In the genomic region with DNA sequence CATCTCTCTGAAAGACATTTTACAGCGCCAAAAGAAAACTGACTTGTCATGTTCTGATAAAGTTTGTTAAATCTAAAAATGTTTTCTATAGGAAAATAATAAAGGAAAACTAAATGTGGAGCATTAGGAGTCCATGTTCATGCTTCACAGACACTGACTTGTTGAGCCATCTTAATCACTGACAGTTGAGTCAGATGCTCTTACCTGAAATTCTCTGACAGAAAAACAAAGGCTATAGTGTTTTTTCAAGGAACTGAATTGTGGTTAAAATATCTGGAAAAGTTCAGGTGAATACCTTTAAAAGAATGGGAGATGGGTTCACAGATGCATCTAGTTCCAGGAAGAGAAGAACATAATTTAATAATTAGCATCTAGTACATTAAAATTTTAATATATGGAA, we compare ENCODE assay signal across 18 cellular contexts.
DNase-seq lines count a peak whose midpoint lies in the region; ATAC-seq, FAIRE-seq and TF ChIP-seq lines count a peak whose summit lies in the region.
"Had no signal": no experiment of that assay in that cellular context is flagged by ENCODE, and none has a peak within 500 bp of the region (broad histone marks: within the 10 kb centered on the region; RNA-seq: fewer than 3 reads in every experiment).

No MANE protein-coding gene starts in this region.

- ATAC-seq in foreskin keratinocyte: peak; percentile 68
- ATAC-seq: HCT116 had no signal

- H3K4me1 ChIP-seq in Karpas-422 (ENCODE audit: low read length) (peaks cover 6% of the 10 kb centered on the region), foreskin keratinocyte (peaks cover 32% of the 10 kb centered on the region), MM.1S (ENCODE audit: low read length) (no peaks in the 10 kb centered on the region)
- H3K4me1 ChIP-seq: BE2C, Caco-2 had no signal

- H3K4me3 ChIP-seq in Karpas-422 (ENCODE audit: low read length) (no peak overlapping the region), bronchial epithelial cell (ENCODE audit: low read depth, low read length) (no peak overlapping the region), MM.1S (ENCODE audit: low read length) (no peak overlapping the region)

- no peak overlapping the region for H2AFZ ChIP-seq in Karpas-422 (ENCODE audit: low read length)
- no peak overlapping the region for H2AFZ ChIP-seq in MM.1S (ENCODE audit: low read length)

- H3K4me2 ChIP-seq in Karpas-422 (ENCODE audit: low read depth, low read length, poor library complexity, severe bottlenecking) (no peak overlapping the region), MM.1S (ENCODE audit: low read depth, low read length) (no peak overlapping the region)

- no peak overlapping the region for H3K9ac ChIP-seq in Karpas-422 (ENCODE audit: low read length)
- H3K9ac ChIP-seq in MM.1S (ENCODE audit: low read length): no peak overlapping the region

- H3K36me3 ChIP-seq in Karpas-422 (ENCODE audit: insufficient read depth, low read length): peaks cover 8% of the 10 kb centered on the region; the same call in 1 of the 2 replicates
- peaks cover 4% of the 10 kb centered on the region for H3K36me3 ChIP-seq in bronchial epithelial cell (ENCODE audit: control insufficient read depth, insufficient read depth, low read length)
- no peaks in the 10 kb centered on the region for H3K36me3 ChIP-seq in MM.1S (replicated peaks; ENCODE audit: insufficient read depth, low read length)
- H3K36me3 ChIP-seq: BE2C had no signal

- H3K9me3 ChIP-seq in Karpas-422 (ENCODE audit: low read length) (no peaks in the 10 kb centered on the region), MM.1S (replicated peaks; ENCODE audit: insufficient read depth, low read length) (no peaks in the 10 kb centered on the region)
- H3K9me3 ChIP-seq: BE2C had no signal

- no peak for DNase-seq in Karpas-422
- peak; percentile 41 for DNase-seq in bronchial epithelial cell (ENCODE audit: low read depth)
- DNase-seq in foreskin keratinocyte: peak; percentile 41 to 71
- DNase-seq in CD1c-positive myeloid dendritic cell (ENCODE audit: extremely low spot score): no peak
- DNase-seq in MM.1S: no peak
- DNase-seq in germinal center (ENCODE audit: low spot score): no peak
- DNase-seq: ACHN; BE2C; Caco-2; CD4-positive, alpha-beta T cell; DMS79; GF-D8; GOT3; H7; HFFc6 had no signal

- TF ChIP-seq CTCF in bronchial epithelial cell (IDR thresholded peaks at IDR 0.05; ENCODE audit: insufficient read depth, low read length, severe bottlenecking) (no peak), foreskin keratinocyte (conservative IDR thresholded peaks at IDR 0.05) (no peak), MM.1S (IDR thresholded peaks at IDR 0.05; ENCODE audit: low read length) (no peak)

- peak overlapping the region; percentile 11; the same call in 1 of the 2 replicates for H3K27ac ChIP-seq in Karpas-422 (ENCODE audit: low read length)
- H3K27ac ChIP-seq in foreskin keratinocyte: peak overlapping the region; percentile 28
- no peak overlapping the region for H3K27ac ChIP-seq in MM.1S (ENCODE audit: low read length)
- H3K27ac ChIP-seq: HL-60 had no signal

- no peaks in the 10 kb centered on the region for H4K20me1 ChIP-seq in Karpas-422 (ENCODE audit: insufficient read depth, low read depth, low read length)
- no peaks in the 10 kb centered on the region for H4K20me1 ChIP-seq in MM.1S (ENCODE audit: insufficient read depth, low read length)

- H3K9me2 ChIP-seq in Karpas-422 (replicated peaks; ENCODE audit: insufficient read depth, low read length) (no peaks in the 10 kb centered on the region), MM.1S (replicated peaks; ENCODE audit: insufficient read depth, low read length) (no peaks in the 10 kb centered on the region)

- H3K27me3 ChIP-seq in Karpas-422 (ENCODE audit: low read length): no peaks in the 10 kb centered on the region
- no peaks in the 10 kb centered on the region for H3K27me3 ChIP-seq in bronchial epithelial cell (ENCODE audit: control insufficient read depth, insufficient read depth, low read length)
- no peaks in the 10 kb centered on the region for H3K27me3 ChIP-seq in foreskin keratinocyte
- H3K27me3 ChIP-seq in MM.1S (replicated peaks; ENCODE audit: insufficient read depth, low read length): no peaks in the 10 kb centered on the region
- H3K27me3 ChIP-seq: BE2C had no signal

- no peaks in the 10 kb centered on the region for H3F3A ChIP-seq in MM.1S (ENCODE audit: insufficient read depth, low read length)

- no peak for FAIRE-seq in bronchial epithelial cell (lab: Jason Lieb, UNC)
- FAIRE-seq: D721Med had no signal

- H3K79me2 ChIP-seq in Karpas-422 (ENCODE audit: low read length): peaks cover 16% of the 10 kb centered on the region
- H3K79me2 ChIP-seq in MM.1S (ENCODE audit: low read length): no peaks in the 10 kb centered on the region

Comparison
In these comparisons a context has a peak if more than half of its experiments do, and no peak if none do; other contexts are left out.
1. DNase-seq: peak in bronchial epithelial cell (single experiment) and foreskin keratinocyte (2 of 2); none in Karpas-422 (single experiment), CD1c-positive myeloid dendritic cell (single experiment), MM.1S (single experiment) and germinal center (single experiment).